ENCODE assay signal across 8 cellular contexts in genomic region chr9:19379697-19380046, GRCh38.
DNase-seq lines count a peak whose midpoint lies in the region; ATAC-seq and TF ChIP-seq lines count a peak whose summit lies in the region.

No MANE protein-coding gene starts in this region.

- peaks cover 52% of the 10 kb centered on the region for H3K4me1 Mint-ChIP-seq in stimulated activated effector memory CD8-positive, alpha-beta T cell treated with anti-CD3 and anti-CD28 coated beads, Interleukin-12 subunit alpha, Interleukin-12 subunit beta, amount 100 ng/mL, for 72 hours

- TF ChIP-seq CTCF in HEK293 (tag by site-specific recombination; IDR thresholded peaks at IDR 0.05) (no peak), astrocyte of the cerebellum (IDR thresholded peaks at IDR 0.05; ENCODE audit: low read depth, low read length, missing control alignments) (no peak)

- peak; percentile 49 for DNase-seq in NCI-H146 (lab: John Stamatoyannopoulos, UW)
- no peak for DNase-seq in NCI-H146 treated with DMSO at 0.1 percent for 48 hours (lab: John Stamatoyannopoulos, UW; ENCODE audit: unreplicated experiment)
- DNase-seq in NCI-H1092 treated with DMSO at 0.1 percent for 48 hours (lab: John Stamatoyannopoulos, UW) = peak; percentile 77
- DNase-seq in astrocyte of the cerebellum (ENCODE audit: low read depth) = peak; percentile 22
- DNase-seq in iPS-NIHi7 (ENCODE audit: extremely low spot score) = peak; percentile 16
- no peak for DNase-seq in stimulated activated effector memory CD8-positive, alpha-beta T cell treated with anti-CD3 and anti-CD28 coated beads, Interleukin-12 subunit alpha, Interleukin-12 subunit beta, amount 100 ng/mL, for 72 hours (ENCODE audit: low spot score in 2 of 2)
- no peak for DNase-seq in glomerular visceral epithelial cell (ENCODE audit: extremely low spot score)

- peaks cover 29 to 50% of the 10 kb centered on the region in 2 experiments for H3K36me3 ChIP-seq in HEK293 (ENCODE audit: control insufficient read depth in 2 of 2, insufficient read depth in 1 of 2, low read length in 2 of 2)

- H3K27ac ChIP-seq in HEK293 (ENCODE audit: extremely low read depth, low read depth, low read length) = peak overlapping the region; percentile 99

- H3K9me3 ChIP-seq in HEK293 (ENCODE audit: control insufficient read depth, insufficient read depth, low read depth, low read length) = no peaks in the 10 kb centered on the region

- no peaks in the 10 kb centered on the region for H3K9me3 Mint-ChIP-seq in stimulated activated effector memory CD8-positive, alpha-beta T cell treated with anti-CD3 and anti-CD28 coated beads, Interleukin-12 subunit alpha, Interleukin-12 subunit beta, amount 100 ng/mL, for 72 hours

- ATAC-seq in stimulated activated effector memory CD8-positive, alpha-beta T cell treated with anti-CD3 and anti-CD28 coated beads, Interleukin-12 subunit alpha, Interleukin-12 subunit beta, amount 100 ng/mL, for 72 hours = peak; percentile 57

- CTCF ChIA-PET in HEK293 (lab: Yijun Ruan, JAX) = interaction anchor here (1.6 kb wide), 1 partner anchor 73 kb away, joined by 4 read pairs; no protein-coding TSS in a partner anchor

- H3K4me1 ChIP-seq in HEK293 (ENCODE audit: control insufficient read depth, insufficient read depth, low read length) = no peaks in the 10 kb centered on the region

- in situ Hi-C loops in astrocyte of the cerebellum (cut with HindIII; ENCODE audit: low sequenced_read_pairs) = loop anchor here (5.0 kb wide), 1 partner anchor 77 kb away; no protein-coding TSS in a partner anchor

- POLR2A ChIA-PET in HEK293 (lab: Yijun Ruan, JAX) = interaction anchor here (1.0 to 2.6 kb wide), 9 partner anchors 9 to 330 kb away, joined by 3 to 14 read pairs (median 7); partner anchors contain the start of genes ACER2, DENND4C and RRAGA

- peak overlapping the region; percentile 99 for H3K27ac Mint-ChIP-seq in stimulated activated effector memory CD8-positive, alpha-beta T cell treated with anti-CD3 and anti-CD28 coated beads, Interleukin-12 subunit alpha, Interleukin-12 subunit beta, amount 100 ng/mL, for 72 hours

- H3K4me3 Mint-ChIP-seq in stimulated activated effector memory CD8-positive, alpha-beta T cell treated with anti-CD3 and anti-CD28 coated beads, Interleukin-12 subunit alpha, Interleukin-12 subunit beta, amount 100 ng/mL, for 72 hours = peak overlapping the region; percentile 89

- H3K36me3 Mint-ChIP-seq in stimulated activated effector memory CD8-positive, alpha-beta T cell treated with anti-CD3 and anti-CD28 coated beads, Interleukin-12 subunit alpha, Interleukin-12 subunit beta, amount 100 ng/mL, for 72 hours = peaks cover 64% of the 10 kb centered on the region

- peak overlapping the region; percentile 74 for H3K4me3 ChIP-seq in HEK293 (ENCODE audit: low read depth, low read length)
- peak overlapping the region; percentile 87 for H3K4me3 ChIP-seq in astrocyte of the cerebellum (ENCODE audit: low read depth, low read length)

TF ChIP-seq in HEK293, 187 proteins besides CTCF, POLR2A, EP300 and RAD21:
- no peak for TF ChIP-seq ZNF629 (tag by site-specific recombination; IDR thresholded peaks at IDR 0.05)
- TF ChIP-seq ZSCAN5A (tag by site-specific recombination; IDR thresholded peaks at IDR 0.05) = no peak
- no peak for TF ChIP-seq ZNF433 (tag by site-specific recombination; IDR thresholded peaks at IDR 0.05; ENCODE audit: low read depth)
- TF ChIP-seq ZNF768 (tag by site-specific recombination; IDR thresholded peaks at IDR 0.05) = no peak
- TF ChIP-seq ZNF174 (tag by site-specific recombination; IDR thresholded peaks at IDR 0.05) = no peak
- TF ChIP-seq ZNF292 (tag by site-specific recombination; IDR thresholded peaks at IDR 0.05; ENCODE audit: borderline replicate concordance, low read depth) = no peak
- TF ChIP-seq ZNF423 (tag by site-specific recombination; IDR thresholded peaks at IDR 0.05) = no peak
- TF ChIP-seq REPIN1 (tag by site-specific recombination; IDR thresholded peaks at IDR 0.05; ENCODE audit: low read depth) = 0 out of 2 replicates have a peak, but pooled peaks have one; percentile 35
- TF ChIP-seq MEIS1 (CRISPR knock-in tag; IDR thresholded peaks at IDR 0.05; ENCODE audit: borderline replicate concordance) = 0 out of 2 replicates have a peak, but pooled peaks have one; percentile 13
- TF ChIP-seq KLF9 (tag by site-specific recombination; IDR thresholded peaks at IDR 0.05; ENCODE audit: low read depth) = no peak
- TF ChIP-seq PBX3 (CRISPR knock-in tag; IDR thresholded peaks at IDR 0.05) = 0 out of 2 replicates have a peak, but pooled peaks have one; percentile 69
TF ChIP-seq in HEK293: peak in this region for 3.

Comparison
In these comparisons a context has a peak if more than half of its experiments do, and no peak if none do; other contexts are left out.
1. DNase-seq: peak in NCI-H146 (single experiment), NCI-H1092 treated with DMSO at 0.1 percent for 48 hours (single experiment), astrocyte of the cerebellum (single experiment) and iPS-NIHi7 (single experiment); none in NCI-H146 treated with DMSO at 0.1 percent for 48 hours (single experiment), stimulated activated effector memory CD8-positive, alpha-beta T cell treated with anti-CD3 and anti-CD28 coated beads, Interleukin-12 subunit alpha, Interleukin-12 subunit beta, amount 100 ng/mL, for 72 hours (0 of 2) and glomerular visceral epithelial cell (single experiment).